ENCODE assay signal across 15 cellular contexts in genomic region chr10:69202332-69202731, GRCh38. TPM values are rescaled to one million over a fixed set of nuclear protein-coding genes. Genes with fewer than 3 reads are reported as not detected.
A peak's percentile ranks its signal among the peaks of the same experiment; 100 is the strongest.
DNase-seq lines count a peak whose midpoint lies in the region; ATAC-seq and TF ChIP-seq lines count a peak whose summit lies in the region.
"Had no signal": no experiment of that assay in that cellular context is flagged by ENCODE, and none has a peak within 500 bp of the region (broad histone marks: within the 10 kb centered on the region; RNA-seq: fewer than 3 reads in every experiment).

No MANE protein-coding gene starts in this region.

- H3K27ac ChIP-seq in spleen = peak overlapping the region in 7 of 8 donors; percentile 24 to 91 (median 85)
- H3K27ac ChIP-seq: esophagus muscularis mucosa had no signal

- no peak for DNase-seq in activated CD4-positive, alpha-beta T cell treated with anti-CD3 and anti-CD28 coated beads, Interleukin-2, amount 10 ng/mL, durations not matched to agents 7 days and 5 days
- no peak for DNase-seq in activated CD4-positive, alpha-beta T cell treated with anti-CD3 and anti-CD28 coated beads for 1 hour
- no peak for DNase-seq in effector memory CD8-positive, alpha-beta T cell
- DNase-seq in spleen = no peak
- DNase-seq in stimulated activated CD4-positive, alpha-beta T cell treated with anti-CD3 and anti-CD28 coated beads, Interleukin-1b, Interleukin-23, amount 100 ng/mL, for 48 hours = no peak
- DNase-seq in stimulated activated CD4-positive, alpha-beta T cell treated with anti-CD3 and anti-CD28 coated beads, Interleukin-15, amount 100 ng/mL, for 24 hours = no peak
- DNase-seq: activated gamma-delta T cell treated with Interleukin-2 at 50 U/mL for 16 hours, Kasumi-1, mammary epithelial cell, NCI-H2029 treated with DMSO at 0.1 percent for 48 hours had no signal

- peaks cover 48% of the 10 kb centered on the region for H3K36me3 Mint-ChIP-seq in activated CD4-positive, alpha-beta T cell treated with anti-CD3 and anti-CD28 coated beads, Interleukin-2, amount 10 ng/mL, durations not matched to agents 7 days and 5 days (ENCODE audit: low read depth)
- peaks cover 42% of the 10 kb centered on the region for H3K36me3 Mint-ChIP-seq in T-helper 1 cell treated with Interleukin-12 subunit alpha and Interleukin-12 subunit beta and Interleukin-4 antibody, amounts not matched to agents 30 μg/mL and 1 μg/mL, for 36 hours (ENCODE audit: low read depth)
- H3K36me3 Mint-ChIP-seq in effector memory CD8-positive, alpha-beta T cell (ENCODE audit: insufficient read depth) = peaks cover 41% of the 10 kb centered on the region

- POLR2A ChIA-PET in activated CD4-positive, alpha-beta T cell treated with anti-CD3 and anti-CD28 coated beads, Interleukin-2, amount 10 ng/mL, durations not matched to agents 7 days and 5 days (lab: Charles Lee) = no interaction called here

- H3K4me3 Mint-ChIP-seq in activated CD4-positive, alpha-beta T cell treated with anti-CD3 and anti-CD28 coated beads, Interleukin-2, amount 10 ng/mL, durations not matched to agents 7 days and 5 days = no peak overlapping the region
- peak overlapping the region; percentile 77 for H3K4me3 Mint-ChIP-seq in T-helper 1 cell treated with Interleukin-12 subunit alpha and Interleukin-12 subunit beta and Interleukin-4 antibody, amounts not matched to agents 30 μg/mL and 1 μg/mL, for 36 hours
- H3K4me3 Mint-ChIP-seq in effector memory CD8-positive, alpha-beta T cell = peak overlapping the region in 1 of 2 donors; percentile 47

- H3K4me3 ChIP-seq in spleen = no peak overlapping the region
- H3K4me3 ChIP-seq: esophagus muscularis mucosa had no signal

- H3K4me1 ChIP-seq in spleen = peaks cover 0 to 51% (median 21%) of the 10 kb centered on the region in 6 donors
- H3K4me1 ChIP-seq: esophagus muscularis mucosa had no signal

- TF ChIP-seq POLR2A in spleen (IDR thresholded peaks at IDR 0.05) = no peak

- CTCF ChIA-PET in activated CD4-positive, alpha-beta T cell treated with anti-CD3 and anti-CD28 coated beads, Interleukin-2, amount 10 ng/mL, durations not matched to agents 7 days and 5 days (lab: Charles Lee) = interaction anchor here (0.5 to 1.6 kb wide), 6 partner anchors 10 to 1567 kb away, joined by 3 to 5 read pairs (median 3); no protein-coding TSS in a partner anchor

- H3K9me3 ChIP-seq in spleen = no peaks in the 10 kb centered on the region
- H3K9me3 ChIP-seq: esophagus muscularis mucosa had no signal

- intact Hi-C loops in spleen (cut with DNase I; ENCODE audit: low total_unique reads) = no loop called here

- no peaks in the 10 kb centered on the region for H3K27me3 ChIP-seq in spleen (replicated peaks in 1 of 7)
- H3K27me3 ChIP-seq: esophagus muscularis mucosa had no signal

- H3K9me3 Mint-ChIP-seq in activated CD4-positive, alpha-beta T cell treated with anti-CD3 and anti-CD28 coated beads, Interleukin-2, amount 10 ng/mL, durations not matched to agents 7 days and 5 days = no peaks in the 10 kb centered on the region
- no peaks in the 10 kb centered on the region for H3K9me3 Mint-ChIP-seq in T-helper 1 cell treated with Interleukin-12 subunit alpha and Interleukin-12 subunit beta and Interleukin-4 antibody, amounts not matched to agents 30 μg/mL and 1 μg/mL, for 36 hours
- no peaks in the 10 kb centered on the region for H3K9me3 Mint-ChIP-seq in effector memory CD8-positive, alpha-beta T cell

- TF ChIP-seq CTCF in spleen (IDR thresholded peaks at IDR 0.05 in 8 of 11, conservative IDR thresholded peaks at IDR 0.05 in 3 of 11) = no peak

- no peaks in the 10 kb centered on the region for H3K27me3 Mint-ChIP-seq in activated CD4-positive, alpha-beta T cell treated with anti-CD3 and anti-CD28 coated beads, Interleukin-2, amount 10 ng/mL, durations not matched to agents 7 days and 5 days
- no peaks in the 10 kb centered on the region for H3K27me3 Mint-ChIP-seq in T-helper 1 cell treated with Interleukin-12 subunit alpha and Interleukin-12 subunit beta and Interleukin-4 antibody, amounts not matched to agents 30 μg/mL and 1 μg/mL, for 36 hours (ENCODE audit: low read depth)
- no peaks in the 10 kb centered on the region for H3K27me3 Mint-ChIP-seq in effector memory CD8-positive, alpha-beta T cell

- ATAC-seq in effector memory CD8-positive, alpha-beta T cell (replicated peaks) = peak; percentile 67
- no peak for ATAC-seq in HG02763 (IDR thresholded peaks at IDR 0.05; ENCODE audit: unreplicated experiment)
- ATAC-seq: activated CD4-positive, CD25-positive, alpha-beta regulatory T cell treated with anti-CD3 and anti-CD28 coated beads, Interleukin-2, amount 50 U/mL, for 24 hours; SK-N-SH treated with all-trans-retinoic acid at 6 μM for 48 hours had no signal

- H3K4me1 Mint-ChIP-seq in activated CD4-positive, alpha-beta T cell treated with anti-CD3 and anti-CD28 coated beads, Interleukin-2, amount 10 ng/mL, durations not matched to agents 7 days and 5 days = peaks cover 51% of the 10 kb centered on the region
- peaks cover 50% of the 10 kb centered on the region for H3K4me1 Mint-ChIP-seq in T-helper 1 cell treated with Interleukin-12 subunit alpha and Interleukin-12 subunit beta and Interleukin-4 antibody, amounts not matched to agents 30 μg/mL and 1 μg/mL, for 36 hours (ENCODE audit: low read depth)
- peaks cover 22 to 40% of the 10 kb centered on the region in 2 donors for H3K4me1 Mint-ChIP-seq in effector memory CD8-positive, alpha-beta T cell (ENCODE audit: low read depth in 2 of 2)

- peaks cover 0 to 100% (median 76%) of the 10 kb centered on the region in 6 donors for H3K36me3 ChIP-seq in spleen

- 80 to 94% (median 86%) methylated on average over 1 of the region's 1 CpG for WGBS in spleen, 5 donors

- peak overlapping the region; percentile 80 for H3K27ac Mint-ChIP-seq in activated CD4-positive, alpha-beta T cell treated with anti-CD3 and anti-CD28 coated beads, Interleukin-2, amount 10 ng/mL, durations not matched to agents 7 days and 5 days
- peak overlapping the region; percentile 72 for H3K27ac Mint-ChIP-seq in T-helper 1 cell treated with Interleukin-12 subunit alpha and Interleukin-12 subunit beta and Interleukin-4 antibody, amounts not matched to agents 30 μg/mL and 1 μg/mL, for 36 hours
- peak overlapping the region; percentile 53 to 78 for H3K27ac Mint-ChIP-seq in effector memory CD8-positive, alpha-beta T cell

RNA-seq across cellular contexts. Expression of gene HKDC1, which starts 17.8 kb away (rescaled TPM):
- total RNA-seq in activated CD4-positive, alpha-beta T cell treated with anti-CD3 and anti-CD28 coated beads, Interleukin-2, amount 10 ng/mL, durations not matched to agents 7 days and 5 days = 10 to 100 TPM in 1 of 2 experiments, 1 to 10 TPM in 1; 10.0 to 10.9 TPM
- 1 to 10 TPM in 2 of 7 donors, under 1 TPM in 4, not detected in 1; 0.43 to 3.0 (median 0.79) TPM for total RNA-seq in spleen
- polyA plus RNA-seq in spleen = 1 to 10 TPM in 1 of 3 donors, under 1 TPM in 2; 0.26 to 1.1 (median 0.46) TPM

RNA-seq across cellular contexts. Expression of gene SUPV3L1, which starts 22.3 kb away (rescaled TPM):
- 10 to 100 TPM; 33.2 to 34.5 TPM for total RNA-seq in activated CD4-positive, alpha-beta T cell treated with anti-CD3 and anti-CD28 coated beads, Interleukin-2, amount 10 ng/mL, durations not matched to agents 7 days and 5 days
- 10 to 100 TPM; 24.2 to 40.5 (median 31.1) TPM for total RNA-seq in spleen
- polyA plus RNA-seq in spleen = 10 to 100 TPM; 47.5 to 95.6 (median 62.8) TPM
